ENCODE assay signal across 14 cellular contexts in genomic region chr12:67274186-67274585, GRCh38. TPM values are rescaled to one million over a fixed set of nuclear protein-coding genes. Genes with fewer than 3 reads are reported as not detected.
DNase-seq lines count a peak whose midpoint lies in the region; ATAC-seq and TF ChIP-seq lines count a peak whose summit lies in the region.
"Had no signal": no experiment of that assay in that cellular context is flagged by ENCODE, and none has a peak within 500 bp of the region (broad histone marks: within the 10 kb centered on the region; RNA-seq: fewer than 3 reads in every experiment).

No MANE protein-coding gene starts in this region.

- H3K27ac Mint-ChIP-seq in chondrocyte (ENCODE audit: unreplicated experiment), result peak overlapping the region; percentile 73

- no peaks in the 10 kb centered on the region for H3K27me3 ChIP-seq in skeletal muscle satellite cell (ENCODE audit: control insufficient read depth, insufficient read depth, low read length)
- H3K27me3 ChIP-seq: esophagus squamous epithelium had no signal

- TF ChIP-seq POLR2A in NB4 (IDR thresholded peaks at IDR 0.05; ENCODE audit: extremely low read depth, insufficient read length), result no peak

- H3K9me3 Mint-ChIP-seq in activated T-cell treated with anti-CD3 and anti-CD28 coated beads, Interleukin-2, amount 50 U/mL, for 4 hours, result no peaks in the 10 kb centered on the region
- H3K9me3 Mint-ChIP-seq in chondrocyte (ENCODE audit: low read depth), result no peaks in the 10 kb centered on the region

- peaks cover 31% of the 10 kb centered on the region for H3K4me1 ChIP-seq in skeletal muscle satellite cell (ENCODE audit: control insufficient read depth, insufficient read depth, low read length)

- H3K27me3 Mint-ChIP-seq in activated T-cell treated with anti-CD3 and anti-CD28 coated beads, Interleukin-2, amount 50 U/mL, for 4 hours (ENCODE audit: low read depth), result no peaks in the 10 kb centered on the region
- no peaks in the 10 kb centered on the region for H3K27me3 Mint-ChIP-seq in chondrocyte (ENCODE audit: low read depth)

- peak overlapping the region; percentile 3 for H3K4me3 ChIP-seq in NB4 (ENCODE audit: low read depth, low read length)
- H3K4me3 ChIP-seq in skeletal muscle satellite cell (ENCODE audit: low read length), result no peak overlapping the region
- H3K4me3 ChIP-seq: esophagus squamous epithelium had no signal

- no peak overlapping the region for H3K9ac ChIP-seq in skeletal muscle satellite cell (ENCODE audit: low read depth, low read length)

- H3K36me3 ChIP-seq in skeletal muscle satellite cell (ENCODE audit: insufficient read depth, low read length), result peaks cover 9% of the 10 kb centered on the region

- H3K36me3 Mint-ChIP-seq in activated T-cell treated with anti-CD3 and anti-CD28 coated beads, Interleukin-2, amount 50 U/mL, for 4 hours (ENCODE audit: insufficient read depth), result peaks cover 27% of the 10 kb centered on the region
- H3K36me3 Mint-ChIP-seq in chondrocyte (ENCODE audit: low read depth), result no peaks in the 10 kb centered on the region

- peak overlapping the region; percentile 8 for H3K4me2 ChIP-seq in skeletal muscle satellite cell (ENCODE audit: low read length)

- no peak for DNase-seq in activated T-cell treated with anti-CD3 and anti-CD28 coated beads, Interleukin-2, amount 50 U/mL, for 4 hours
- DNase-seq in activated T-cell treated with anti-CD3 and anti-CD28 coated beads for 4 hours (no peak), NB4 (ENCODE audit: low read depth) (no peak), chondrocyte (ENCODE audit: low spot score) (no peak), left ventricle myocardium superior (no peak), NCI-H146 (lab: John Stamatoyannopoulos, UW) (no peak)
- DNase-seq: caudate nucleus, DMS79 treated with DMSO at 0.1 percent for 48 hours, esophagus squamous epithelium, kidney, NCI-H187 treated with DMSO at 0.1 percent for 48 hours, nucleus accumbens had no signal

- H3K4me1 Mint-ChIP-seq in activated T-cell treated with anti-CD3 and anti-CD28 coated beads, Interleukin-2, amount 50 U/mL, for 4 hours (ENCODE audit: low read depth), result peaks cover 85% of the 10 kb centered on the region
- peaks cover 74% of the 10 kb centered on the region for H3K4me1 Mint-ChIP-seq in chondrocyte (ENCODE audit: low read depth)

- no peak for ATAC-seq in activated T-cell treated with anti-CD3 and anti-CD28 coated beads, Interleukin-2, amount 50 U/mL, for 4 hours
- ATAC-seq in left ventricle myocardium superior, result no peak
- no peak for ATAC-seq in GM19463 (IDR thresholded peaks at IDR 0.05; ENCODE audit: unreplicated experiment)

- intact Hi-C loops in left ventricle myocardium superior (cut with micrococcal nuclease), result no loop called here

- H3K4me3 Mint-ChIP-seq in activated T-cell treated with anti-CD3 and anti-CD28 coated beads, Interleukin-2, amount 50 U/mL, for 4 hours, result peak overlapping the region; percentile 3
- no peak overlapping the region for H3K4me3 Mint-ChIP-seq in chondrocyte (ENCODE audit: unreplicated experiment)

- no peaks in the 10 kb centered on the region for H3K9me3 ChIP-seq in skeletal muscle satellite cell (replicated peaks; ENCODE audit: low read length)
- H3K9me3 ChIP-seq: esophagus squamous epithelium had no signal

- TF ChIP-seq CTCF in NB4 (IDR thresholded peaks at IDR 0.05; ENCODE audit: low read depth, low read length), result no peak
- no peak for TF ChIP-seq CTCF in chondrocyte (IDR thresholded peaks at IDR 0.05)

RNA-seq across cellular contexts. Expression of gene CAND1, which starts 5.0 kb away (rescaled TPM):
- 100 to 1,000 TPM; 203 to 223 (median 223) TPM for total RNA-seq in activated T-cell treated with anti-CD3 and anti-CD28 coated beads, Interleukin-2, amount 50 U/mL, for 4 hours
- total RNA-seq in chondrocyte (164 to 189 TPM (median 166 TPM) in 3 replicates), left ventricle myocardium superior (38.3 TPM)
- total RNA-seq in skeletal muscle satellite cell (2012; rRNA removed), result 72.5 and 74.8 TPM in 2 replicates
